ENCODE assay signal across 11 cellular contexts in the genomic region with DNA sequence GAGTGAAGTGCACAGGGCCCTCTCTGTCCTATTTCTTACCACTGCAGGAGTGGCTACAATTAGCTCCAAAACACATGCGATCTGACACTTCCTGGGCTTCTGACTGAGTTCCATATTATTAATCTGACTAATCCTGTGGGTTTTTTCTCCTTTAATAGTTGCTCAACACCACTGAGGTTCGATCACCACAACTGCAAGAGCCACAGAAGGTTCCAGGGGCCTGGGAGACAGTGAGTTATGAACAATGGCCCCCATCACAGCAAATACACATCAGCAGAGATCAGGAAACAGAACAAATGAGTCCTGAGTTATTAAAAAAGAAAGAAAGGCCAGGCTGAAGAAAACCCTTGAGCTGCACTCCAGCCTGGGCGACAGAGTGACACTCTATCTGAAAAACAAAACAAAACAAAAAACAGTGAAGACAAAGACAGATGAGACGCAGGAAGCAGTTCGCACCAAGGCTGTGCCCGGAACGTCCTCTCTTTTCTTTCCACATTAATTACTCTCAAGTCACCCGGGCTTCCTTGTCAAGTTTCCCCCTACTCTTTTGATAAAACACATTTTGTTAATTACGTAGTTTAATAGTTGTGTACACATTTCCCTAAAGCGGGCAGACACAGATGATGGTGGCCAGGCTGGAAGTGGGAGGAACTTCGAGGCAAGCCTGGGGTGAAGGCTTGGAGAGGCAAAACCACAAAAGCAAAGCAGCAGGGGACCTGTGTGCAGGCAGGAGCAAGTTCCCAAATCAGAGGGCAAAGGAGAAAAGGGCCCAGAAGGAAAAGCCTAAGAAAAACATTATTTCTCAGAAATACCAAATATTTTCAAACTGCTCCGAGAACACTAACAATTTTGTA. TPM values are rescaled to one million over a fixed set of nuclear protein-coding genes. Genes with fewer than 3 reads are reported as not detected.
DNase-seq lines count a peak whose midpoint lies in the region; ATAC-seq, FAIRE-seq and TF ChIP-seq lines count a peak whose summit lies in the region.
"Had no signal": no experiment of that assay in that cellular context is flagged by ENCODE, and none has a peak within 500 bp of the region (broad histone marks: within the 10 kb centered on the region; RNA-seq: fewer than 3 reads in every experiment).

No MANE protein-coding gene starts in this region.

- H3K23ac ChIP-seq in mesenchymal stem cell (ENCODE audit: low read length in 2 of 2): no peak overlapping the region

- H2BK120ac ChIP-seq in mesenchymal stem cell (ENCODE audit: low read depth, low read length): no peak overlapping the region

- H3K9ac ChIP-seq in astrocyte (ENCODE audit: low read length): peak overlapping the region; percentile 63
- H3K9ac ChIP-seq in mesenchymal stem cell (ENCODE audit: low read length): peak overlapping the region; percentile 62

- H3K4me3 Mint-ChIP-seq in astrocyte (ENCODE audit: unreplicated experiment): peak overlapping the region; percentile 4
- peak overlapping the region in 1 of 10 donors; percentile 19 for H3K4me3 Mint-ChIP-seq in naive thymus-derived CD8-positive, alpha-beta T cell
- H3K4me3 Mint-ChIP-seq: memory B cell had no signal

- H3K27me3 ChIP-seq in astrocyte (ENCODE audit: insufficient read depth, low read length) (no peaks in the 10 kb centered on the region), mesenchymal stem cell (ENCODE audit: control insufficient read depth in 1 of 2, insufficient read depth in 1 of 2, low read length in 2 of 2) (no peaks in the 10 kb centered on the region)
- no peaks in the 10 kb centered on the region for H3K27me3 ChIP-seq in effector memory CD4-positive, alpha-beta T cell (replicated peaks; ENCODE audit: control insufficient read depth, insufficient read depth, low read length, poor library complexity, severe bottlenecking)
- H3K27me3 ChIP-seq: ascending aorta had no signal

- H3K4me1 ChIP-seq in astrocyte (ENCODE audit: insufficient read depth, low read length): peaks cover 29% of the 10 kb centered on the region
- peaks cover 53% of the 10 kb centered on the region for H3K4me1 ChIP-seq in mesenchymal stem cell (ENCODE audit: control insufficient read depth, insufficient read depth, low read depth, low read length)
- no peaks in the 10 kb centered on the region for H3K4me1 ChIP-seq in effector memory CD4-positive, alpha-beta T cell (ENCODE audit: control insufficient read depth, insufficient read depth, low read length, poor library complexity, severe bottlenecking)

- no peak for TF ChIP-seq CTCF in astrocyte (IDR thresholded peaks at IDR 0.05; ENCODE audit: insufficient read depth, low read depth, low read length)

- H3K27ac ChIP-seq in astrocyte (ENCODE audit: low read depth, low read length): peak overlapping the region; percentile 61
- H3K27ac ChIP-seq in mesenchymal stem cell (ENCODE audit: low read length, poor library complexity, severe bottlenecking): peak overlapping the region; percentile 84
- no peak overlapping the region for H3K27ac ChIP-seq in effector memory CD4-positive, alpha-beta T cell (ENCODE audit: insufficient read depth, low read length, poor library complexity, severe bottlenecking)
- H3K27ac ChIP-seq: ascending aorta had no signal

- H4K20me1 ChIP-seq in astrocyte (ENCODE audit: insufficient read depth, low read length): peaks cover 93% of the 10 kb centered on the region

- peaks cover 3% of the 10 kb centered on the region for H3K79me1 ChIP-seq in mesenchymal stem cell (replicated peaks; ENCODE audit: low read length, poor library complexity, severe bottlenecking)

- H3K4me3 ChIP-seq in astrocyte (ENCODE audit: insufficient read depth, low read depth, low read length) (no peak overlapping the region), mesenchymal stem cell (ENCODE audit: insufficient read depth in 1 of 2, low read depth in 1 of 2, low read length in 2 of 2) (peak overlapping the region in 1 of 2 experiments; percentile 56)
- no peak overlapping the region for H3K4me3 ChIP-seq in effector memory CD4-positive, alpha-beta T cell (ENCODE audit: insufficient read depth, low read depth, low read length, poor library complexity, severe bottlenecking)
- H3K4me3 ChIP-seq: ascending aorta had no signal

- H3K36me3 ChIP-seq in astrocyte (ENCODE audit: insufficient read depth, low read length) (no peaks in the 10 kb centered on the region), mesenchymal stem cell (ENCODE audit: control insufficient read depth in 1 of 2, insufficient read depth in 2 of 2, low read depth in 1 of 2, low read length in 2 of 2) (peaks cover 15 to 28% of the 10 kb centered on the region in 2 experiments)
- H3K36me3 ChIP-seq in effector memory CD4-positive, alpha-beta T cell (ENCODE audit: control insufficient read depth, insufficient read depth, low read length): no peaks in the 10 kb centered on the region

- H3K4ac ChIP-seq in mesenchymal stem cell (ENCODE audit: low read depth in 1 of 2, low read length in 2 of 2): no peak overlapping the region

- H2AFZ ChIP-seq in astrocyte (ENCODE audit: low read depth, low read length) (no peak overlapping the region), mesenchymal stem cell (ENCODE audit: low read depth, low read length) (no peak overlapping the region)

- H3K4me1 Mint-ChIP-seq in astrocyte (ENCODE audit: low read depth, unreplicated experiment): peaks cover 51% of the 10 kb centered on the region
- peaks cover 3 to 10% (median 8%) of the 10 kb centered on the region in 4 donors for H3K4me1 Mint-ChIP-seq in naive thymus-derived CD8-positive, alpha-beta T cell

- POLR2A ChIA-PET in naive thymus-derived CD8-positive, alpha-beta T cell (lab: Charles Lee): no interaction called here

- peak overlapping the region; percentile 36 for H2BK15ac ChIP-seq in mesenchymal stem cell (ENCODE audit: low read depth, poor library complexity, severe bottlenecking)

- peaks cover 87% of the 10 kb centered on the region for H3K79me2 ChIP-seq in astrocyte (ENCODE audit: insufficient read depth, low read length)

- H3K18ac ChIP-seq in mesenchymal stem cell (ENCODE audit: low read depth in 1 of 2, low read length in 2 of 2): peak overlapping the region in 1 of 2 experiments; percentile 37

- H3K9me3 Mint-ChIP-seq in astrocyte (ENCODE audit: unreplicated experiment): peaks cover 3% of the 10 kb centered on the region
- no peaks in the 10 kb centered on the region for H3K9me3 Mint-ChIP-seq in naive thymus-derived CD8-positive, alpha-beta T cell
- H3K9me3 Mint-ChIP-seq: memory B cell had no signal

- ATAC-seq in naive thymus-derived CD8-positive, alpha-beta T cell: no peak
- ATAC-seq in GM19328 (IDR thresholded peaks at IDR 0.05; ENCODE audit: unreplicated experiment): no peak

- FAIRE-seq in astrocyte (lab: Jason Lieb, UNC): no peak

- H2BK5ac ChIP-seq in mesenchymal stem cell (ENCODE audit: low read depth, low read length, poor library complexity, severe bottlenecking): no peak overlapping the region

- peak overlapping the region; percentile 15 for H3K27ac Mint-ChIP-seq in astrocyte (ENCODE audit: unreplicated experiment)
- H3K27ac Mint-ChIP-seq in naive thymus-derived CD8-positive, alpha-beta T cell: peak overlapping the region in 2 of 10 donors; percentile 37 to 65
- H3K27ac Mint-ChIP-seq: memory B cell had no signal

- H2AK5ac ChIP-seq in mesenchymal stem cell (ENCODE audit: low read length, severe bottlenecking): peak overlapping the region; percentile 75

- H3K4me2 ChIP-seq in astrocyte (ENCODE audit: low read length): peak overlapping the region; percentile 78
- H3K4me2 ChIP-seq in mesenchymal stem cell (ENCODE audit: low read length, poor library complexity, severe bottlenecking): peak overlapping the region; percentile 45

- H3K9me3 ChIP-seq in astrocyte (ENCODE audit: insufficient read depth, low read depth, low read length): no peaks in the 10 kb centered on the region
- H3K9me3 ChIP-seq in mesenchymal stem cell (ENCODE audit: control insufficient read depth, low read length): no peaks in the 10 kb centered on the region
- H3K9me3 ChIP-seq in effector memory CD4-positive, alpha-beta T cell (ENCODE audit: control insufficient read depth, low read length): no peaks in the 10 kb centered on the region
- H3K9me3 ChIP-seq: ascending aorta had no signal

- WGBS in mesenchymal stem cell: 57% methylated on average over 11 of the region's 12 CpGs

- no peak overlapping the region for H4K91ac ChIP-seq in mesenchymal stem cell (ENCODE audit: low read length)

- H3K27me3 Mint-ChIP-seq in astrocyte (ENCODE audit: low read depth, unreplicated experiment): no peaks in the 10 kb centered on the region
- H3K27me3 Mint-ChIP-seq in naive thymus-derived CD8-positive, alpha-beta T cell: peaks cover 0 to 21% (median 5%) of the 10 kb centered on the region in 5 donors
- H3K27me3 Mint-ChIP-seq: memory B cell had no signal

- H4K8ac ChIP-seq in mesenchymal stem cell (ENCODE audit: low read length): peak overlapping the region; percentile 25

- H3K14ac ChIP-seq in mesenchymal stem cell (ENCODE audit: low read length in 2 of 2): no peak overlapping the region

- peaks cover 19% of the 10 kb centered on the region for H3K36me3 Mint-ChIP-seq in astrocyte (ENCODE audit: low read depth, unreplicated experiment)
- H3K36me3 Mint-ChIP-seq in naive thymus-derived CD8-positive, alpha-beta T cell: peaks cover 0 to 2% (median 0%) of the 10 kb centered on the region in 3 donors

- DNase-seq in COR-L47 (lab: John Stamatoyannopoulos, UW) (peak; percentile 83), MV-4-11 (lab: John Stamatoyannopoulos, UW) (peak; percentile 63), astrocyte (ENCODE audit: low read depth) (peak; percentile 76), mesenchymal stem cell (peak; percentile 72)
- no peak for DNase-seq in effector memory CD4-positive, alpha-beta T cell
- DNase-seq in naive thymus-derived CD8-positive, alpha-beta T cell: no peak
- no peak for DNase-seq in stimulated activated CD4-positive, alpha-beta T cell treated with anti-CD3 and anti-CD28 coated beads, Interleukin-4, amount 100 ng/mL, for 4 hours
- DNase-seq: SIG-M5 had no signal

- peak overlapping the region in 1 of 2 experiments; percentile 22 for H2BK12ac ChIP-seq in mesenchymal stem cell (ENCODE audit: low read length in 2 of 2)

RNA-seq across cellular contexts. Expression of a gene that starts 42.7 kb away (rescaled TPM):
- 116 and 119 TPM in 2 replicates for total RNA-seq in astrocyte
- 64.0 TPM for polyA plus RNA-seq in mesenchymal stem cell (2013, experiment 1 of 2)
- 61.5 TPM for polyA plus RNA-seq in mesenchymal stem cell (2013, experiment 2 of 2)
- 1 to 10 TPM; 6.2 to 6.3 TPM for total RNA-seq in naive thymus-derived CD8-positive, alpha-beta T cell
- under 1 TPM; 0.20 to 0.73 (median 0.63) TPM for polyA plus RNA-seq in naive thymus-derived CD8-positive, alpha-beta T cell

Comparison
In these comparisons a context has a peak if more than half of its experiments do, and no peak if none do; other contexts are left out.
1. DNase-seq: peak in COR-L47 (single experiment), MV-4-11 (single experiment), astrocyte (single experiment) and mesenchymal stem cell (single experiment); none in effector memory CD4-positive, alpha-beta T cell (0 of 3), naive thymus-derived CD8-positive, alpha-beta T cell (0 of 10) and stimulated activated CD4-positive, alpha-beta T cell treated with anti-CD3 and anti-CD28 coated beads, Interleukin-4, amount 100 ng/mL, for 4 hours (0 of 2).
2. RNA of a gene that starts 42.7 kb away (total RNA-seq): 116 to 119 TPM in astrocyte; 6.2 to 6.3 TPM in naive thymus-derived CD8-positive, alpha-beta T cell; every median in the first group is over 10 times any median in the second.